In genomic region chr7:55177589-55178261, GRCh38 we compare ENCODE assay signal across 11 cellular contexts.
DNase-seq lines count a peak whose midpoint lies in the region; ATAC-seq, FAIRE-seq and TF ChIP-seq lines count a peak whose summit lies in the region.
"Had no signal": no experiment of that assay in that cellular context is flagged by ENCODE, and none has a peak within 500 bp of the region (broad histone marks: within the 10 kb centered on the region; RNA-seq: fewer than 3 reads in every experiment).

No MANE protein-coding gene starts in this region.

- peak overlapping the region in 1 of 2 donors; percentile 50 for H3K27ac ChIP-seq in right atrium auricular region
- peak overlapping the region in 2 of 4 donors; percentile 5 to 12 for H3K27ac ChIP-seq in pancreas
- H3K27ac ChIP-seq: neutrophil had no signal

- H3K4me3 ChIP-seq in right atrium auricular region (no peak overlapping the region), pancreas (no peak overlapping the region)
- H3K4me3 ChIP-seq: Peyer's patch had no signal

- H3K36me3 ChIP-seq in right atrium auricular region: peaks cover 48% of the 10 kb centered on the region
- H3K36me3 ChIP-seq in pancreas: peaks cover 0 to 63% (median 19%) of the 10 kb centered on the region in 3 donors
- H3K36me3 ChIP-seq: neutrophil had no signal

- no peaks in the 10 kb centered on the region for H3K9me3 ChIP-seq in right atrium auricular region
- H3K9me3 ChIP-seq in pancreas: no peaks in the 10 kb centered on the region
- H3K9me3 ChIP-seq: neutrophil, Peyer's patch had no signal

- H3K4me1 ChIP-seq in right atrium auricular region: peaks cover 0 to 28% of the 10 kb centered on the region in 2 donors
- H3K4me1 ChIP-seq in pancreas: no peaks in the 10 kb centered on the region

- WGBS in pancreas, 2 donors: 65 to 66% methylated on average over 18 of the region's 18 CpGs

- no peaks in the 10 kb centered on the region for H3K27me3 ChIP-seq in right atrium auricular region
- H3K27me3 ChIP-seq in pancreas: no peaks in the 10 kb centered on the region
- H3K27me3 ChIP-seq: neutrophil, Peyer's patch had no signal

- ATAC-seq in Right ventricle myocardium superior (ENCODE audit: poor library complexity): peak; percentile 45
- peak in 3 of 4 donors; percentile 25 to 46 (median 37) for ATAC-seq in pancreas
- ATAC-seq in HG03442 (IDR thresholded peaks at IDR 0.05; ENCODE audit: unreplicated experiment): no peak

- no peak for TF ChIP-seq CTCF in right atrium auricular region (IDR thresholded peaks at IDR 0.05)
- no peak for TF ChIP-seq CTCF in pancreas (IDR thresholded peaks at IDR 0.05)

- no peak for FAIRE-seq in pancreas (lab: Jason Lieb, UNC)

- intact Hi-C loops in Right ventricle myocardium superior (cut with DNase I): no loop called here
- intact Hi-C loops in pancreas (cut with DNase I): no loop called here

- DNase-seq in Right ventricle myocardium superior (peak; percentile 62), right atrium auricular region (ENCODE audit: low spot score) (no peak), globus pallidus (ENCODE audit: low spot score) (peak; percentile 38), pancreas (peak in 2 of 6 donors; percentile 13 to 25), SIG-M5 (lab: John Stamatoyannopoulos, UW) (no peak), NCI-H524 (lab: John Stamatoyannopoulos, UW) (no peak)
- no peak for DNase-seq in stimulated activated CD4-positive, alpha-beta T cell treated with anti-CD3 and anti-CD28 coated beads, Interleukin-4, amount 100 ng/mL, for 1 hour
- DNase-seq: NCI-H2081 treated with DMSO at 0.1 percent for 48 hours, Peyer's patch had no signal

Comparison
In these comparisons a context has a peak if more than half of its experiments do, and no peak if none do; other contexts are left out.
1. DNase-seq: peak in Right ventricle myocardium superior (single experiment) and globus pallidus (single experiment); none in right atrium auricular region (single experiment), SIG-M5 (single experiment), NCI-H524 (0 of 2) and stimulated activated CD4-positive, alpha-beta T cell treated with anti-CD3 and anti-CD28 coated beads, Interleukin-4, amount 100 ng/mL, for 1 hour (single experiment).